In genomic region chr14:61527325-61528100, GRCh38 we compare ENCODE assay signal across 9 cellular contexts.
A peak's percentile ranks its signal among the peaks of the same experiment; 100 is the strongest.
DNase-seq lines count a peak whose midpoint lies in the region; ATAC-seq lines count a peak whose summit lies in the region.
"Had no signal": no experiment of that assay in that cellular context is flagged by ENCODE, and none has a peak within 500 bp of the region (broad histone marks: within the 10 kb centered on the region; RNA-seq: fewer than 3 reads in every experiment).

No MANE protein-coding gene starts in this region.

- H3K27me3 Mint-ChIP-seq in activated naive CD4-positive, alpha-beta T cell treated with anti-CD3 and anti-CD28 coated beads, Interleukin-2, amount 10 ng/mL, durations not matched to agents 7 days and 5 days = no peaks in the 10 kb centered on the region
- no peaks in the 10 kb centered on the region for H3K27me3 Mint-ChIP-seq in activated naive CD8-positive, alpha-beta T cell treated with anti-CD3 and anti-CD28 coated beads, Interleukin-2, amount 50 U/mL, for 24 hours

- CTCF ChIA-PET in activated naive CD4-positive, alpha-beta T cell treated with anti-CD3 and anti-CD28 coated beads, Interleukin-2, amount 10 ng/mL, durations not matched to agents 7 days and 5 days (lab: Charles Lee) = interaction anchor here (1.2 kb wide), 1 partner anchor 138 kb away, joined by 3 read pairs; no protein-coding TSS in a partner anchor

- peaks cover 83% of the 10 kb centered on the region for H3K4me1 Mint-ChIP-seq in activated naive CD4-positive, alpha-beta T cell treated with anti-CD3 and anti-CD28 coated beads, Interleukin-2, amount 10 ng/mL, durations not matched to agents 7 days and 5 days
- peaks cover 95% of the 10 kb centered on the region for H3K4me1 Mint-ChIP-seq in activated naive CD8-positive, alpha-beta T cell treated with anti-CD3 and anti-CD28 coated beads, Interleukin-2, amount 50 U/mL, for 24 hours

- peaks cover 67% of the 10 kb centered on the region for H3K36me3 Mint-ChIP-seq in activated naive CD4-positive, alpha-beta T cell treated with anti-CD3 and anti-CD28 coated beads, Interleukin-2, amount 10 ng/mL, durations not matched to agents 7 days and 5 days
- peaks cover 61% of the 10 kb centered on the region for H3K36me3 Mint-ChIP-seq in activated naive CD8-positive, alpha-beta T cell treated with anti-CD3 and anti-CD28 coated beads, Interleukin-2, amount 50 U/mL, for 24 hours (ENCODE audit: low read depth)

- 53% methylated on average over 10 of the region's 10 CpGs for WGBS in urinary bladder

- no peaks in the 10 kb centered on the region for H3K9me3 Mint-ChIP-seq in activated naive CD4-positive, alpha-beta T cell treated with anti-CD3 and anti-CD28 coated beads, Interleukin-2, amount 10 ng/mL, durations not matched to agents 7 days and 5 days
- H3K9me3 Mint-ChIP-seq in activated naive CD8-positive, alpha-beta T cell treated with anti-CD3 and anti-CD28 coated beads, Interleukin-2, amount 50 U/mL, for 24 hours = peaks cover 9% of the 10 kb centered on the region

- H3K4me3 Mint-ChIP-seq in activated naive CD4-positive, alpha-beta T cell treated with anti-CD3 and anti-CD28 coated beads, Interleukin-2, amount 10 ng/mL, durations not matched to agents 7 days and 5 days = no peak overlapping the region
- H3K4me3 Mint-ChIP-seq in activated naive CD8-positive, alpha-beta T cell treated with anti-CD3 and anti-CD28 coated beads, Interleukin-2, amount 50 U/mL, for 24 hours = peak overlapping the region; percentile 61

- peak; percentile 6 for ATAC-seq in activated naive CD8-positive, alpha-beta T cell treated with anti-CD3 and anti-CD28 coated beads, Interleukin-2, amount 50 U/mL, for 24 hours
- no peak for ATAC-seq in HG03280 (IDR thresholded peaks at IDR 0.05; ENCODE audit: unreplicated experiment)

- no peaks in the 10 kb centered on the region for H3K4me1 ChIP-seq in urinary bladder (ENCODE audit: insufficient read depth)

- H3K27ac ChIP-seq in urinary bladder (ENCODE audit: low read depth) = peak overlapping the region; percentile 57

- DNase-seq in activated naive CD4-positive, alpha-beta T cell treated with anti-CD3 and anti-CD28 coated beads, Interleukin-2, amount 10 ng/mL, durations not matched to agents 7 days and 5 days = no peak
- DNase-seq in activated naive CD4-positive, alpha-beta T cell (lab: John Stamatoyannopoulos, UW) = no peak
- no peak for DNase-seq in activated naive CD8-positive, alpha-beta T cell treated with anti-CD3 and anti-CD28 coated beads, Interleukin-2, amount 50 U/mL, for 24 hours
- DNase-seq in left kidney (ENCODE audit: low read depth, low spot score) (peak; percentile 69), NCI-H524 (lab: John Stamatoyannopoulos, UW) (no peak)
- DNase-seq in effector CD4-positive, alpha-beta T cell = no peak

- no peaks in the 10 kb centered on the region for H3K36me3 ChIP-seq in urinary bladder (ENCODE audit: insufficient read depth)
- H3K36me3 ChIP-seq: neutrophil had no signal

- H3K27ac Mint-ChIP-seq in activated naive CD4-positive, alpha-beta T cell treated with anti-CD3 and anti-CD28 coated beads, Interleukin-2, amount 10 ng/mL, durations not matched to agents 7 days and 5 days = peak overlapping the region; percentile 81
- H3K27ac Mint-ChIP-seq in activated naive CD8-positive, alpha-beta T cell treated with anti-CD3 and anti-CD28 coated beads, Interleukin-2, amount 50 U/mL, for 24 hours = peak overlapping the region; percentile 96

- no peak overlapping the region for H3K4me3 ChIP-seq in urinary bladder (ENCODE audit: low read depth, low read length)
